ENCODE assay signal across 19 cellular contexts in the genomic region with DNA sequence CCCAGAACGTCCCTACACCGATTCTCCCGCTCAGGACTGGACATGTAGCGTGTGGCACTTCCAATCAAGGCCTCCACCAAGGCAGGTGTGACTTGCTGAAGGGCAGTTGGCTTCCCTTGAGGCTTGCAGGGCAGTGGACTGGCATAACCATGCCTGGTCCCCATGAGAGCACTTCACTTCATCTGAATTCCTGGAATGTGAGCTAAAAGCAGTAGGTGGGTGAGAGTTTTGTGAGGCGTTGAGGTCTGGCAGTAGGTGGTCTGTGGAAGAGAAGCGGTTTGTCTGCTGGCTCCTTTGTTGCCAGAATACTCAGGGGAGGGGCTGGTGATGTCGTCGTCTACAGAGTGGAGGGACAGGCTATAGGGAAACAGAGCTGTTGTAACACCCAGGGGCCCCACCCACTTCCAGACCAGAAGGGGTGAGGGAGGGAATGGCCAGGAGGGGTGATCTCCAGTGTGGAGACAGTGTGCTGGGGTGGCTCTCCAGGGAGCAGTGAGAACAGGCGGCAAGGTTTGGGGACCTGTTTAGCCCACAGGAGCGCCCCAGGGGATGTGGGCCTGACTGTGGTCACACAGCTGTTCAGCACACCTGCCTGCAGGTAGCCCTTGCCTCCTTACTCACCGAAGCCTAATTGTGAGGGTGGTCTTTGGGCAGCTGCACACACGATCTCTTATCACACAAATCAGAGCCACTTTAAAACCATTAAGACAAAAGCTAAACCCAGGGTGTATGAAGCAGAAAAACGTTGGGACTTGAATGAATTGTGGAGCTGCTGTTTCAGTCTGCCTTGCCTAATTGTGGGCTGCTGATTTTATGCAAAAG.
DNase-seq lines count a peak whose midpoint lies in the region; ATAC-seq lines count a peak whose summit lies in the region.
"Had no signal": no experiment of that assay in that cellular context is flagged by ENCODE, and none has a peak within 500 bp of the region (broad histone marks: within the 10 kb centered on the region; RNA-seq: fewer than 3 reads in every experiment).

No MANE protein-coding gene starts in this region.

- no peaks in the 10 kb centered on the region for H3K36me3 Mint-ChIP-seq in stimulated activated effector memory CD8-positive, alpha-beta T cell treated with anti-CD3 and anti-CD28 coated beads, Interleukin-12 subunit alpha, Interleukin-12 subunit beta, amount 100 ng/mL, for 72 hours
- H3K36me3 Mint-ChIP-seq: activated naive CD8-positive, alpha-beta T cell treated with anti-CD3 and anti-CD28 coated beads for 36 hours had no signal

- H3K27ac Mint-ChIP-seq in stimulated activated effector memory CD8-positive, alpha-beta T cell treated with anti-CD3 and anti-CD28 coated beads, Interleukin-12 subunit alpha, Interleukin-12 subunit beta, amount 100 ng/mL, for 72 hours, result no peak overlapping the region
- H3K27ac Mint-ChIP-seq: activated CD8-positive, alpha-beta T cell treated with anti-CD3 and anti-CD28 coated beads, Interleukin-2, amount 10 ng/mL, durations not matched to agents 7 days and 5 days; activated naive CD8-positive, alpha-beta T cell treated with anti-CD3 and anti-CD28 coated beads for 36 hours; CD4-positive, alpha-beta T cell had no signal

- no peak overlapping the region for H3K4me3 Mint-ChIP-seq in stimulated activated effector memory CD8-positive, alpha-beta T cell treated with anti-CD3 and anti-CD28 coated beads, Interleukin-12 subunit alpha, Interleukin-12 subunit beta, amount 100 ng/mL, for 72 hours
- H3K4me3 Mint-ChIP-seq: activated CD8-positive, alpha-beta T cell treated with anti-CD3 and anti-CD28 coated beads, Interleukin-2, amount 10 ng/mL, durations not matched to agents 7 days and 5 days; activated naive CD8-positive, alpha-beta T cell treated with anti-CD3 and anti-CD28 coated beads for 36 hours; CD4-positive, alpha-beta T cell had no signal

- peak; percentile 6 for DNase-seq in NCI-H510A treated with DMSO at 0.1 percent for 48 hours (lab: John Stamatoyannopoulos, UW)
- no peak for DNase-seq in NCI-H510A (lab: John Stamatoyannopoulos, UW)
- peak; percentile 15 for DNase-seq in NCI-H69 (lab: John Stamatoyannopoulos, UW)
- DNase-seq in iPS-NIHi11 (ENCODE audit: low spot score), result peak; percentile 65
- DNase-seq in stimulated activated effector memory CD8-positive, alpha-beta T cell treated with anti-CD3 and anti-CD28 coated beads, Interleukin-12 subunit alpha, Interleukin-12 subunit beta, amount 100 ng/mL, for 72 hours (ENCODE audit: low spot score in 2 of 2), result no peak
- DNase-seq in MV-4-11 (lab: John Stamatoyannopoulos, UW), result no peak
- DNase-seq: ACHN; activated CD8-positive, alpha-beta T cell treated with anti-CD3 and anti-CD28 coated beads, Interleukin-2, amount 10 ng/mL, durations not matched to agents 7 days and 5 days; activated naive CD8-positive, alpha-beta T cell treated with anti-CD3 and anti-CD28 coated beads for 36 hours; CD4-positive, alpha-beta T cell; effector CD8-positive, alpha-beta T cell; MG63; NCI-H2081 treated with DMSO at 0.1 percent for 48 hours; psoas muscle; spleen; stimulated activated naive CD4-positive, alpha-beta T cell; T-helper 1 cell had no signal

- no peaks in the 10 kb centered on the region for H3K9me3 Mint-ChIP-seq in stimulated activated effector memory CD8-positive, alpha-beta T cell treated with anti-CD3 and anti-CD28 coated beads, Interleukin-12 subunit alpha, Interleukin-12 subunit beta, amount 100 ng/mL, for 72 hours
- H3K9me3 Mint-ChIP-seq: activated naive CD8-positive, alpha-beta T cell treated with anti-CD3 and anti-CD28 coated beads for 36 hours; CD4-positive, alpha-beta T cell had no signal

- H3K4me1 Mint-ChIP-seq in stimulated activated effector memory CD8-positive, alpha-beta T cell treated with anti-CD3 and anti-CD28 coated beads, Interleukin-12 subunit alpha, Interleukin-12 subunit beta, amount 100 ng/mL, for 72 hours, result peaks cover 6% of the 10 kb centered on the region
- H3K4me1 Mint-ChIP-seq: activated naive CD8-positive, alpha-beta T cell treated with anti-CD3 and anti-CD28 coated beads for 36 hours had no signal

- ATAC-seq in stimulated activated effector memory CD8-positive, alpha-beta T cell treated with anti-CD3 and anti-CD28 coated beads, Interleukin-12 subunit alpha, Interleukin-12 subunit beta, amount 100 ng/mL, for 72 hours, result peak; percentile 50
- no peak for ATAC-seq in GM19023 (IDR thresholded peaks at IDR 0.05; ENCODE audit: unreplicated experiment)
- no peak for ATAC-seq in GM21528 (IDR thresholded peaks at IDR 0.05; ENCODE audit: low FRiP score, unreplicated experiment)
- ATAC-seq: activated CD8-positive, alpha-beta T cell treated with anti-CD3 and anti-CD28 coated beads, Interleukin-2, amount 10 ng/mL, durations not matched to agents 7 days and 5 days; psoas muscle had no signal

Comparison
In these comparisons a context has a peak if more than half of its experiments do, and no peak if none do; other contexts are left out.
1. DNase-seq: peak in NCI-H510A treated with DMSO at 0.1 percent for 48 hours (single experiment), NCI-H69 (single experiment) and iPS-NIHi11 (single experiment); none in NCI-H510A (single experiment), stimulated activated effector memory CD8-positive, alpha-beta T cell treated with anti-CD3 and anti-CD28 coated beads, Interleukin-12 subunit alpha, Interleukin-12 subunit beta, amount 100 ng/mL, for 72 hours (0 of 2) and MV-4-11 (single experiment).